1 cellular context compared by ENCODE assay signal in the genomic region with DNA sequence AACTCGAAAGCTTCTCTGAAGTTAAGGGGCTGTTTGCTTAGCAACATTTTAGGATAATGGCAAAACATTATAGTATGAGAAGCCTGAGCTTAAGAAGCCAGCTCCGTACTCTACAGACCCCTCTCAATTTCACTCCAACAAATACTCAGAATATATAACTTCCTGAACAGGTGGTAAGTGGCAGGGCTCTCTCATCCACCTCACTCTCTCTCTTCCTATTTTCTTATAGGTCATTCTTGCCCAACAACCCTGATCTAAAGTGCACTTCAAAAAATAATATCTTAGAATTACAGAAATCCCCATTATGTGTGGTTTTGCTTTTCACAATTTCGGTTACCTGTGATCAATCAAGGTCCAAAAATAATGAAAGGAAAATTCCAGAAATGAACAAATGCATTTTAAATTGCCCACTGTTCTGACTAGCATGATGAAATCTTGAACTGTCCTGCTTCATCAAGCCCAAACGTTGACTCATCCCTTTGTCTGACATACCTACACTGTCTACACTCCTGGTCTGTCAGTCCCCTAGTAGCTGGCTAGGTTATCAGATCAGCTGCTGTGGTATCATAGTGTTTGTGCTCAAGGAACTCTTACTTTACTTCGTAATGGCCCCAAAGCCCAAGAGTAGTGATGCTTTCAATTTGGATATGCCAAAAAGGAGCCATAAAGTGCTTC.
TF ChIP-seq lines count a peak whose summit lies in the region.

No MANE protein-coding gene starts in this region.

TF ChIP-seq in GM23338, 12 proteins besides CTCF, POLR2A, EP300 and RAD21:
- TF ChIP-seq, protein P1, sequence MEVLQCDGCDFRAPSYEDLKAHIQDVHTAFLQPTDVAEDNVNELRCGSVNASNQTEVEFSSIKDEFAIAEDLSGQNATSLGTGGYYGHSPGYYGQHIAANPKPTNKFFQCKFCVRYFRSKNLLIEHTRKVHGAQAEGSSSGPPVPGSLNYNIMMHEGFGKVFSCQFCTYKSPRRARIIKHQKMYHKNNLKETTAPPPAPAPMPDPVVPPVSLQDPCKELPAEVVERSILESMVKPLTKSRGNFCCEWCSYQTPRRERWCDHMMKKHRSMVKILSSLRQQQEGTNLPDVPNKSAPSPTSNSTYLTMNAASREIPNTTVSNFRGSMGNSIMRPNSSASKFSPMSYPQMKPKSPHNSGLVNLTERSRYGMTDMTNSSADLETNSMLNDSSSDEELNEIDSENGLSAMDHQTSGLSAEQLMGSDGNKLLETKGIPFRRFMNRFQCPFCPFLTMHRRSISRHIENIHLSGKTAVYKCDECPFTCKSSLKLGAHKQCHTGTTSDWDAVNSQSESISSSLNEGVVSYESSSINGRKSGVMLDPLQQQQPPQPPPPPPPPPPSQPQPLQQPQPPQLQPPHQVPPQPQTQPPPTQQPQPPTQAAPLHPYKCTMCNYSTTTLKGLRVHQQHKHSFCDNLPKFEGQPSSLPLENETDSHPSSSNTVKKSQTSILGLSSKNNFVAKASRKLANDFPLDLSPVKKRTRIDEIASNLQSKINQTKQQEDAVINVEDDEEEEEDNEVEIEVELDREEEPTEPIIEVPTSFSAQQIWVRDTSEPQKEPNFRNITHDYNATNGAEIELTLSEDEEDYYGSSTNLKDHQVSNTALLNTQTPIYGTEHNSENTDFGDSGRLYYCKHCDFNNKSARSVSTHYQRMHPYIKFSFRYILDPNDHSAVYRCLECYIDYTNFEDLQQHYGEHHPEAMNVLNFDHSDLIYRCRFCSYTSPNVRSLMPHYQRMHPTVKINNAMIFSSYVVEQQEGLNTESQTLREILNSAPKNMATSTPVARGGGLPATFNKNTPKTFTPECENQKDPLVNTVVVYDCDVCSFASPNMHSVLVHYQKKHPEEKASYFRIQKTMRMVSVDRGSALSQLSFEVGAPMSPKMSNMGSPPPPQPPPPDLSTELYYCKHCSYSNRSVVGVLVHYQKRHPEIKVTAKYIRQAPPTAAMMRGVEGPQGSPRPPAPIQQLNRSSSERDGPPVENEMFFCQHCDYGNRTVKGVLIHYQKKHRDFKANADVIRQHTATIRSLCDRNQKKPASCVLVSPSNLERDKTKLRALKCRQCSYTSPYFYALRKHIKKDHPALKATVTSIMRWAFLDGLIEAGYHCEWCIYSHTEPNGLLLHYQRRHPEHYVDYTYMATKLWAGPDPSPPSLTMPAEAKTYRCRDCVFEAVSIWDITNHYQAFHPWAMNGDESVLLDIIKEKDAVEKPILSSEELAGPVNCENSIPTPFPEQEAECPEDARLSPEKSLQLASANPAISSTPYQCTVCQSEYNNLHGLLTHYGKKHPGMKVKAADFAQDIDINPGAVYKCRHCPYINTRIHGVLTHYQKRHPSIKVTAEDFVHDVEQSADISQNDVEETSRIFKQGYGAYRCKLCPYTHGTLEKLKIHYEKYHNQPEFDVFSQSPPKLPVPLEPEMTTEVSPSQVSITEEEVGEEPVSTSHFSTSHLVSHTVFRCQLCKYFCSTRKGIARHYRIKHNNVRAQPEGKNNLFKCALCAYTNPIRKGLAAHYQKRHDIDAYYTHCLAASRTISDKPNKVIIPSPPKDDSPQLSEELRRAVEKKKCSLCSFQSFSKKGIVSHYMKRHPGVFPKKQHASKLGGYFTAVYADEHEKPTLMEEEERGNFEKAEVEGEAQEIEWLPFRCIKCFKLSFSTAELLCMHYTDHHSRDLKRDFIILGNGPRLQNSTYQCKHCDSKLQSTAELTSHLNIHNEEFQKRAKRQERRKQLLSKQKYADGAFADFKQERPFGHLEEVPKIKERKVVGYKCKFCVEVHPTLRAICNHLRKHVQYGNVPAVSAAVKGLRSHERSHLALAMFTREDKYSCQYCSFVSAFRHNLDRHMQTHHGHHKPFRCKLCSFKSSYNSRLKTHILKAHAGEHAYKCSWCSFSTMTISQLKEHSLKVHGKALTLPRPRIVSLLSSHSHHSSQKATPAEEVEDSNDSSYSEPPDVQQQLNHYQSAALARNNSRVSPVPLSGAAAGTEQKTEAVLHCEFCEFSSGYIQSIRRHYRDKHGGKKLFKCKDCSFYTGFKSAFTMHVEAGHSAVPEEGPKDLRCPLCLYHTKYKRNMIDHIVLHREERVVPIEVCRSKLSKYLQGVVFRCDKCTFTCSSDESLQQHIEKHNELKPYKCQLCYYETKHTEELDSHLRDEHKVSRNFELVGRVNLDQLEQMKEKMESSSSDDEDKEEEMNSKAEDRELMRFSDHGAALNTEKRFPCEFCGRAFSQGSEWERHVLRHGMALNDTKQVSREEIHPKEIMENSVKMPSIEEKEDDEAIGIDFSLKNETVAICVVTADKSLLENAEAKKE (CRISPR knock-in tag; IDR thresholded peaks at IDR 0.05) = no peak
- TF ChIP-seq EZH2phosphoT487 (IDR thresholded peaks at IDR 0.05; ENCODE audit: unreplicated experiment) (no peak), NANOG (IDR thresholded peaks at IDR 0.05; ENCODE audit: borderline replicate concordance) (no peak), CREB1 (CRISPR knock-in tag; IDR thresholded peaks at IDR 0.05; ENCODE audit: low read depth) (no peak), ZNF114 (CRISPR knock-in tag; IDR thresholded peaks at IDR 0.05) (no peak), POLR2AphosphoS5 (IDR thresholded peaks at IDR 0.05; ENCODE audit: low read depth) (no peak), EZH2 (IDR thresholded peaks at IDR 0.05; ENCODE audit: low read depth, unreplicated experiment) (no peak), JUNB (IDR thresholded peaks at IDR 0.05; ENCODE audit: unreplicated experiment) (no peak), STAT1 (IDR thresholded peaks at IDR 0.05; ENCODE audit: unreplicated experiment) (no peak), ZNF331 (CRISPR knock-in tag; IDR thresholded peaks at IDR 0.05; ENCODE audit: low read depth) (no peak)
- TF ChIP-seq, protein P2, sequence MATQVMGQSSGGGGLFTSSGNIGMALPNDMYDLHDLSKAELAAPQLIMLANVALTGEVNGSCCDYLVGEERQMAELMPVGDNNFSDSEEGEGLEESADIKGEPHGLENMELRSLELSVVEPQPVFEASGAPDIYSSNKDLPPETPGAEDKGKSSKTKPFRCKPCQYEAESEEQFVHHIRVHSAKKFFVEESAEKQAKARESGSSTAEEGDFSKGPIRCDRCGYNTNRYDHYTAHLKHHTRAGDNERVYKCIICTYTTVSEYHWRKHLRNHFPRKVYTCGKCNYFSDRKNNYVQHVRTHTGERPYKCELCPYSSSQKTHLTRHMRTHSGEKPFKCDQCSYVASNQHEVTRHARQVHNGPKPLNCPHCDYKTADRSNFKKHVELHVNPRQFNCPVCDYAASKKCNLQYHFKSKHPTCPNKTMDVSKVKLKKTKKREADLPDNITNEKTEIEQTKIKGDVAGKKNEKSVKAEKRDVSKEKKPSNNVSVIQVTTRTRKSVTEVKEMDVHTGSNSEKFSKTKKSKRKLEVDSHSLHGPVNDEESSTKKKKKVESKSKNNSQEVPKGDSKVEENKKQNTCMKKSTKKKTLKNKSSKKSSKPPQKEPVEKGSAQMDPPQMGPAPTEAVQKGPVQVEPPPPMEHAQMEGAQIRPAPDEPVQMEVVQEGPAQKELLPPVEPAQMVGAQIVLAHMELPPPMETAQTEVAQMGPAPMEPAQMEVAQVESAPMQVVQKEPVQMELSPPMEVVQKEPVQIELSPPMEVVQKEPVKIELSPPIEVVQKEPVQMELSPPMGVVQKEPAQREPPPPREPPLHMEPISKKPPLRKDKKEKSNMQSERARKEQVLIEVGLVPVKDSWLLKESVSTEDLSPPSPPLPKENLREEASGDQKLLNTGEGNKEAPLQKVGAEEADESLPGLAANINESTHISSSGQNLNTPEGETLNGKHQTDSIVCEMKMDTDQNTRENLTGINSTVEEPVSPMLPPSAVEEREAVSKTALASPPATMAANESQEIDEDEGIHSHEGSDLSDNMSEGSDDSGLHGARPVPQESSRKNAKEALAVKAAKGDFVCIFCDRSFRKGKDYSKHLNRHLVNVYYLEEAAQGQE (IDR thresholded peaks at IDR 0.05; ENCODE audit: unreplicated experiment) = no peak
- TF ChIP-seq, protein P3, sequence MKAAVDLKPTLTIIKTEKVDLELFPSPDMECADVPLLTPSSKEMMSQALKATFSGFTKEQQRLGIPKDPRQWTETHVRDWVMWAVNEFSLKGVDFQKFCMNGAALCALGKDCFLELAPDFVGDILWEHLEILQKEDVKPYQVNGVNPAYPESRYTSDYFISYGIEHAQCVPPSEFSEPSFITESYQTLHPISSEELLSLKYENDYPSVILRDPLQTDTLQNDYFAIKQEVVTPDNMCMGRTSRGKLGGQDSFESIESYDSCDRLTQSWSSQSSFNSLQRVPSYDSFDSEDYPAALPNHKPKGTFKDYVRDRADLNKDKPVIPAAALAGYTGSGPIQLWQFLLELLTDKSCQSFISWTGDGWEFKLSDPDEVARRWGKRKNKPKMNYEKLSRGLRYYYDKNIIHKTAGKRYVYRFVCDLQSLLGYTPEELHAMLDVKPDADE (IDR thresholded peaks at IDR 0.05) = no peak
TF ChIP-seq in GM23338: peak in this region for 0.
